ENCODE assay signal across 23 cellular contexts in the genomic region with DNA sequence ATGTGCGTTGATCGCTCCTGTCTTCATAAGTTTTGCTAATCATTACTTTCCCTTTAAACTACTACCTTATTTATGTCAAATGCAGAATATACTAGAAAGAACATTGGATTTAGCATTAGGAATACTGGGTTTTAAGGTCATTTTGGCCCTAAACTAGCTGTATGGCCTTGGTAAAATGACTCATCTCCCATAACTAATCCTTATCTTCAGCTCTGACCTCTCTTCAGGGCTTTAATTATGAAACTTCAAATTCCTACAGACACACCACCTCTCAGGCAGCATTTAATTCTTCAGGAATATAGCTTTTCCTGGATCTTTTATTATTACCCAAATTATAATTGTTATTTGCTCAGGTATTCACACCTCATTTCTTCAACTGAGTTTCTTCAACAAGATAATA.
DNase-seq lines count a peak whose midpoint lies in the region; FAIRE-seq and TF ChIP-seq lines count a peak whose summit lies in the region.
"Had no signal": no experiment of that assay in that cellular context is flagged by ENCODE, and none has a peak within 500 bp of the region (broad histone marks: within the 10 kb centered on the region; RNA-seq: fewer than 3 reads in every experiment).

No MANE protein-coding gene starts in this region.

- no peak for TF ChIP-seq POLR2A in breast epithelium (IDR thresholded peaks at IDR 0.05)

- H3K9me3 Mint-ChIP-seq in MCF 10A (ENCODE audit: unreplicated experiment) = peaks cover 7% of the 10 kb centered on the region
- H3K9me3 Mint-ChIP-seq in astrocyte (ENCODE audit: unreplicated experiment) = peaks cover 14% of the 10 kb centered on the region

- H3K79me2 ChIP-seq in astrocyte (ENCODE audit: insufficient read depth, low read length) = peaks cover 48% of the 10 kb centered on the region
- no peaks in the 10 kb centered on the region for H3K79me2 ChIP-seq in smooth muscle cell (ENCODE audit: low read depth)

- H3K27ac ChIP-seq in breast epithelium (no peak overlapping the region), astrocyte (ENCODE audit: low read depth, low read length) (no peak overlapping the region), smooth muscle cell (ENCODE audit: low read depth) (peak overlapping the region; percentile 13)
- H3K27ac ChIP-seq: 22Rv1, GM23248, KMS-11, PC-9 had no signal

- H4K20me1 ChIP-seq in astrocyte (ENCODE audit: insufficient read depth, low read length) (no peaks in the 10 kb centered on the region), smooth muscle cell (ENCODE audit: low read depth) (no peaks in the 10 kb centered on the region)

- DNase-seq in MCF 10A (ENCODE audit: unreplicated experiment) (no peak), breast epithelium (ENCODE audit: low spot score in 2 of 2) (no peak), astrocyte (ENCODE audit: low read depth) (peak; percentile 47), fibroblast of the aortic adventitia (ENCODE audit: low read depth) (peak; percentile 46), smooth muscle cell (lab: John Stamatoyannopoulos, UW; ENCODE audit: unreplicated experiment) (no peak), SHP77 treated with DMSO at 0.1 percent for 48 hours (lab: John Stamatoyannopoulos, UW) (no peak), GM19240 (ENCODE audit: insufficient read length, low spot score) (no peak), NCI-H1930 (lab: John Stamatoyannopoulos, UW) (no peak)
- DNase-seq: ACHN, Calu3, DMS79 treated with DMSO at 0.1 percent for 48 hours, GM23248, H7, NCI-H1092 treated with DMSO at 0.1 percent for 48 hours, NCI-H1436, NCI-H187, NCI-H526 treated with DMSO at 0.1 percent for 48 hours, PC-9, Right ventricle myocardium superior, RPMI8226 had no signal

- CTCF ChIA-PET in MCF 10A (lab: Yijun Ruan, JAX) = interaction anchor here (0.6 kb wide), 1 partner anchor 544 kb away, joined by 3 read pairs; no protein-coding TSS in a partner anchor

- no peak overlapping the region for H3K4me2 ChIP-seq in astrocyte (ENCODE audit: low read length)
- peak overlapping the region; percentile 7 for H3K4me2 ChIP-seq in smooth muscle cell
- H3K4me2 ChIP-seq: KMS-11, PC-9 had no signal

- 98% methylated on average over 2 of the region's 2 CpGs for WGBS in smooth muscle cell (ENCODE audit: low lambda C conversion rate)

- H3K4me3 Mint-ChIP-seq in MCF 10A (ENCODE audit: unreplicated experiment) (no peak overlapping the region), astrocyte (ENCODE audit: unreplicated experiment) (no peak overlapping the region)
- H3K4me3 Mint-ChIP-seq: IgD-negative memory B cell had no signal

- H2AFZ ChIP-seq in astrocyte (ENCODE audit: low read depth, low read length) = no peak overlapping the region
- no peak overlapping the region for H2AFZ ChIP-seq in smooth muscle cell (ENCODE audit: low read depth)
- H2AFZ ChIP-seq: GM23248, PC-9 had no signal

- H3K9me3 ChIP-seq in breast epithelium (peaks cover 0 to 12% of the 10 kb centered on the region in 2 donors), astrocyte (ENCODE audit: insufficient read depth, low read depth, low read length) (no peaks in the 10 kb centered on the region), smooth muscle cell (replicated peaks; ENCODE audit: low read depth) (no peaks in the 10 kb centered on the region)

- TSS peak; percentile 6 for BruUV-seq in MCF 10A (replicated peaks; lab: Mats Ljungman, UMichigan)

- no peaks in the 10 kb centered on the region for H3F3A ChIP-seq in smooth muscle cell (ENCODE audit: low read depth)

- H3K4me1 ChIP-seq in breast epithelium = peaks cover 0 to 3% of the 10 kb centered on the region in 2 donors
- H3K4me1 ChIP-seq in astrocyte (ENCODE audit: insufficient read depth, low read length) = peaks cover 17% of the 10 kb centered on the region
- H3K4me1 ChIP-seq in smooth muscle cell (ENCODE audit: low read depth) = peaks cover 8% of the 10 kb centered on the region

- intact Hi-C loops in MCF 10A (cut with micrococcal nuclease) = no loop called here
- intact Hi-C loops in breast epithelium (cut with DNase I; ENCODE audit: low total_unique reads) = no loop called here

- H3K4me1 Mint-ChIP-seq in MCF 10A (ENCODE audit: insufficient read depth, unreplicated experiment) (peaks cover 35% of the 10 kb centered on the region), astrocyte (ENCODE audit: low read depth, unreplicated experiment) (peaks cover 30% of the 10 kb centered on the region)
- H3K4me1 Mint-ChIP-seq: IgD-negative memory B cell had no signal

- FAIRE-seq in astrocyte (lab: Jason Lieb, UNC) = no peak

- peaks cover 69% of the 10 kb centered on the region for H3K36me3 Mint-ChIP-seq in MCF 10A (ENCODE audit: insufficient read depth, unreplicated experiment)
- H3K36me3 Mint-ChIP-seq in astrocyte (ENCODE audit: low read depth, unreplicated experiment) = peaks cover 24% of the 10 kb centered on the region

- TF ChIP-seq CTCF in MCF 10A (IDR thresholded peaks at IDR 0.05; ENCODE audit: unreplicated experiment) = no peak
- no peak for TF ChIP-seq CTCF in breast epithelium (IDR thresholded peaks at IDR 0.05)
- TF ChIP-seq CTCF in astrocyte (IDR thresholded peaks at IDR 0.05; ENCODE audit: insufficient read depth, low read depth, low read length) = no peak
- no peak for TF ChIP-seq CTCF in fibroblast of the aortic adventitia (IDR thresholded peaks at IDR 0.05; ENCODE audit: insufficient read depth, low read length)
- no peak for TF ChIP-seq CTCF in smooth muscle cell (IDR thresholded peaks at IDR 0.05; ENCODE audit: borderline replicate concordance, insufficient read depth, poor library complexity, severe bottlenecking)

- peaks cover 5% of the 10 kb centered on the region for H3K36me3 ChIP-seq in breast epithelium
- H3K36me3 ChIP-seq in astrocyte (ENCODE audit: insufficient read depth, low read length) = peaks cover 23% of the 10 kb centered on the region
- H3K36me3 ChIP-seq in smooth muscle cell (ENCODE audit: low read depth) = peaks cover 3% of the 10 kb centered on the region

- H3K27ac Mint-ChIP-seq in MCF 10A (ENCODE audit: low read depth, unreplicated experiment) (peak overlapping the region; percentile 83), astrocyte (ENCODE audit: unreplicated experiment) (no peak overlapping the region)
- H3K27ac Mint-ChIP-seq: IgD-negative memory B cell had no signal

- POLR2A ChIA-PET in MCF 10A (lab: Yijun Ruan, JAX) = interaction anchor here (0.8 to 0.9 kb wide), 2 partner anchors 8 to 18 kb away, joined by 3 read pairs; no protein-coding TSS in a partner anchor

- H3K27me3 Mint-ChIP-seq in MCF 10A (ENCODE audit: insufficient read depth, unreplicated experiment) = no peaks in the 10 kb centered on the region
- H3K27me3 Mint-ChIP-seq in astrocyte (ENCODE audit: low read depth, unreplicated experiment) = no peaks in the 10 kb centered on the region
- H3K27me3 Mint-ChIP-seq: IgD-negative memory B cell had no signal

- H3K4me3 ChIP-seq in breast epithelium (no peak overlapping the region), astrocyte (ENCODE audit: insufficient read depth, low read depth, low read length) (no peak overlapping the region), fibroblast of the aortic adventitia (ENCODE audit: low read depth, low read length) (no peak overlapping the region), smooth muscle cell (no peak overlapping the region)
- H3K4me3 ChIP-seq: GM23248, PC-9 had no signal

- H3K27me3 ChIP-seq in breast epithelium = no peaks in the 10 kb centered on the region
- no peaks in the 10 kb centered on the region for H3K27me3 ChIP-seq in astrocyte (ENCODE audit: insufficient read depth, low read length)
- no peaks in the 10 kb centered on the region for H3K27me3 ChIP-seq in smooth muscle cell (ENCODE audit: low read depth)

- H3K9ac ChIP-seq in astrocyte (ENCODE audit: low read length) = no peak overlapping the region
- H3K9ac ChIP-seq in smooth muscle cell (ENCODE audit: low read depth) = no peak overlapping the region
- H3K9ac ChIP-seq: GM23248, KMS-11 had no signal

Comparison
In these comparisons a context has a peak if more than half of its experiments do, and no peak if none do; other contexts are left out.
1. DNase-seq: peak in astrocyte (single experiment) and fibroblast of the aortic adventitia (single experiment); none in MCF 10A (single experiment), breast epithelium (0 of 2), smooth muscle cell (single experiment), SHP77 treated with DMSO at 0.1 percent for 48 hours (single experiment), GM19240 (single experiment) and NCI-H1930 (0 of 2).